8 cellular contexts compared by ENCODE assay signal in the genomic region with DNA sequence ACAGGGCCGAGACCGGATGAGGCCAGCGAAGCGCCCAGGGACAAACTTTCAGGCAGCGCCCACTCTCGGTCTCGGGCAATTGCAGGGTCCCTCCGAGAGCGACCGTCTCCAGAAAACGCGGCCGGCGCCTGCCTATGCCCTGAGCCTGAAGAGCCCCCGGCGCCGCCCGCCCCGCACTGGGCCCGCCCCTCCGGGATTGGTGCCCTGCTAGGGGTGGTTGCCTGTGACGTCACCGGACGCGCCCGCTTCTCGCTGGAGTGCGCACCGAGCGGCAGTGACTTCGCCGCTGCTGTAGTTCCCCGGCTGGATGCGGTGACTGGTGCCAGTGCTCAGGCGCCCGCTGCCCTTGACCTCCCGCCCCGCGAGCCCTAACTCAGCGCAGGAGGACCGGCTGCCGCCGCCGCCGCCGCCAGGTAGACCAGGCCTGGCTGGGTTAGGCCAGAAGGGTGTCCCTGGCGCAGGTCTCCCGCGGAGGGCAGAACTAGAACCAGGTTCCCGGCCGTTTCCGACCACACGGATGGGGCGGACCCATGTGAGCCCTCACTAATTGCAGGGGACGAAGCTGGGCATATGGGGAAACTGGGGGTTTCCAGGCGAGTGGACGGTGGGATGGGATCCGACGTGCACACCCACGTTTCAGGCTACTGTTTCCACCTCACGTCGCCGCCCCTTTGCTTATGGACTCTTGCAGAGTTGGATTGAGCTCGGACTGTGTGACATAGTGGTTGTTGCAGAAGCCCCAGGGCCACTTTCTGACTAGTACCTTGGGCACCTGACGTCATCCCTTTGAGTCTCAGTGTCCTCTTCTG. TPM values are rescaled to one million over a fixed set of nuclear protein-coding genes. Genes with fewer than 3 reads are reported as not detected.
DNase-seq lines count a peak whose midpoint lies in the region; ATAC-seq and TF ChIP-seq lines count a peak whose summit lies in the region.
"Not testable (repeated sequence)": the region's sequence is repeated elsewhere in the genome, so short reads cannot be mapped to it uniquely, and the experiment has no call there.

No MANE protein-coding gene starts in this region.

- H3K27me3 Mint-ChIP-seq in activated CD4-positive, alpha-beta T cell treated with anti-CD3 and anti-CD28 coated beads for 36 hours = not testable (repeated sequence)

- peak overlapping the region; percentile 74 for H3K4me3 Mint-ChIP-seq in activated CD4-positive, alpha-beta T cell treated with anti-CD3 and anti-CD28 coated beads for 36 hours

- H3K4me3 ChIP-seq in breast epithelium (peak overlapping the region; percentile 45 to 72 (median 48)), stomach smooth muscle (ENCODE audit: low read length in 2 of 2) (peak overlapping the region in 1 of 2 donors; percentile 66)

- CTCF ChIA-PET in activated CD4-positive, alpha-beta T cell treated with anti-CD3 and anti-CD28 coated beads for 36 hours (lab: Charles Lee) = interaction anchor here (1.3 kb wide), 1 partner anchor 17 kb away, joined by 7 read pairs; no protein-coding TSS in a partner anchor

- peak; percentile 94 for ATAC-seq in GM21825 (IDR thresholded peaks at IDR 0.05; ENCODE audit: unreplicated experiment)
- ATAC-seq in activated CD4-positive, alpha-beta T cell treated with anti-CD3 and anti-CD28 coated beads for 36 hours = peak; percentile 99

- intact Hi-C loops in activated CD4-positive, alpha-beta T cell treated with anti-CD3 and anti-CD28 coated beads for 36 hours (cut with DNase I, micrococcal nuclease); breast epithelium (cut with DNase I; ENCODE audit: low total_unique reads): not testable (repeated sequence)

- peak overlapping the region; percentile 72 for H3K27ac Mint-ChIP-seq in activated CD4-positive, alpha-beta T cell treated with anti-CD3 and anti-CD28 coated beads for 36 hours

- not testable (repeated sequence) for H3K4me1 Mint-ChIP-seq in activated CD4-positive, alpha-beta T cell treated with anti-CD3 and anti-CD28 coated beads for 36 hours

- not testable (repeated sequence) for H3K9me3 ChIP-seq in breast epithelium; stomach smooth muscle (ENCODE audit: control insufficient read depth in 2 of 2, low read length in 2 of 2)

- in situ Hi-C loops in G401 (cut with HindIII; ENCODE audit: low sequenced_read_pairs) = not testable (repeated sequence)

- H3K4me1 ChIP-seq in breast epithelium; stomach smooth muscle (ENCODE audit: control insufficient read depth, insufficient read depth, low read length): not testable (repeated sequence)

- peak overlapping the region in 1 of 2 donors; percentile 55 for H3K9ac ChIP-seq in stomach smooth muscle (ENCODE audit: low read length in 2 of 2)

- H3K9me3 Mint-ChIP-seq in activated CD4-positive, alpha-beta T cell treated with anti-CD3 and anti-CD28 coated beads for 36 hours (ENCODE audit: low read depth) = not testable (repeated sequence)

- not testable (repeated sequence) for H3K36me3 Mint-ChIP-seq in activated CD4-positive, alpha-beta T cell treated with anti-CD3 and anti-CD28 coated beads for 36 hours (ENCODE audit: low read depth)

- TF ChIP-seq POLR2A in breast epithelium (IDR thresholded peaks at IDR 0.05) = peak; percentile 25

- POLR2A ChIA-PET in activated CD4-positive, alpha-beta T cell treated with anti-CD3 and anti-CD28 coated beads for 36 hours (lab: Charles Lee) = not testable (repeated sequence)

- H3K36me3 ChIP-seq in breast epithelium; stomach smooth muscle (ENCODE audit: control insufficient read depth in 2 of 2, insufficient read depth in 2 of 2, low read length in 2 of 2): not testable (repeated sequence)

- TF ChIP-seq CTCF in breast epithelium (IDR thresholded peaks at IDR 0.05) = not testable (repeated sequence)

- H3K27ac ChIP-seq in breast epithelium (peak overlapping the region; percentile 87 to 95), stomach smooth muscle (ENCODE audit: low read length) (peak overlapping the region; percentile 53)

- DNase-seq in G401 (ENCODE audit: low spot score) (peak; percentile 92), HT1080 (ENCODE audit: low read depth) (peak; percentile 70), breast epithelium (ENCODE audit: low spot score in 2 of 2) (peak; percentile 94 to 96), hepatic stellate cell (ENCODE audit: low spot score) (peak; percentile 53), pons (ENCODE audit: low spot score) (peak; percentile 90)
- DNase-seq in activated CD4-positive, alpha-beta T cell treated with anti-CD3 and anti-CD28 coated beads for 36 hours = peak; percentile 98

- not testable (repeated sequence) for H3K27me3 ChIP-seq in breast epithelium; stomach smooth muscle (ENCODE audit: control insufficient read depth in 1 of 2, insufficient read depth in 2 of 2, low read length in 2 of 2)

RNA-seq across cellular contexts. Expression of a gene that starts 18.9 kb away (rescaled TPM):
- total RNA-seq in G401 (2014; rRNA removed; shearing (Covaris generic)) = 6.6 and 15.6 TPM in 2 replicates
- 13.3 and 14.8 TPM in 2 replicates for total RNA-seq in HT1080 (2014; rRNA removed; shearing (Covaris generic))
- 2.4 and 3.4 TPM in 2 replicates for polyA plus RNA-seq in HT1080 (2015; cell fraction: cytosol; rRNA removed)
- polyA plus RNA-seq in HT1080 (2015; cell fraction: nucleus; rRNA removed) = 21.7 and 23.0 TPM in 2 replicates
- 10 to 100 TPM; 38.5 to 47.2 TPM for total RNA-seq in activated CD4-positive, alpha-beta T cell treated with anti-CD3 and anti-CD28 coated beads for 36 hours
- total RNA-seq in breast epithelium = 100 to 1,000 TPM in 1 of 3 donors, 10 to 100 TPM in 2; 54.7 to 407 (median 81.3) TPM

RNA-seq across cellular contexts. Expression of a gene that starts 24.2 kb away (rescaled TPM):
- not detected in 2 replicates for total RNA-seq in G401 (2014; rRNA removed; shearing (Covaris generic))
- not detected in 2 replicates for total RNA-seq in HT1080 (2014; rRNA removed; shearing (Covaris generic))
- 0.02 TPM in 1 of 2 replicates, not detected in the other for polyA plus RNA-seq in HT1080 (2015; cell fraction: cytosol; rRNA removed)
- polyA plus RNA-seq in HT1080 (2015; cell fraction: nucleus; rRNA removed) = not detected in 2 replicates
- total RNA-seq in activated CD4-positive, alpha-beta T cell treated with anti-CD3 and anti-CD28 coated beads for 36 hours = 1 to 10 TPM; 8.4 to 10.0 TPM
- total RNA-seq in breast epithelium = 10 to 100 TPM in 1 of 3 donors, 1 to 10 TPM in 2; 5.9 to 11.7 (median 8.8) TPM
